In genomic region chr5:6606884-6607558, GRCh38 we compare ENCODE assay signal across 31 cellular contexts. TPM values are rescaled to one million over a fixed set of nuclear protein-coding genes. Genes with fewer than 3 reads are reported as not detected.
DNase-seq lines count a peak whose midpoint lies in the region; ATAC-seq, FAIRE-seq and TF ChIP-seq lines count a peak whose summit lies in the region.
"Had no signal": no experiment of that assay in that cellular context is flagged by ENCODE, and none has a peak within 500 bp of the region (broad histone marks: within the 10 kb centered on the region; RNA-seq: fewer than 3 reads in every experiment).

No MANE protein-coding gene starts in this region.

- H3K9me3 ChIP-seq in astrocyte (ENCODE audit: insufficient read depth, low read depth, low read length): no peaks in the 10 kb centered on the region
- H3K9me3 ChIP-seq in upper lobe of right lung: no peaks in the 10 kb centered on the region
- H3K9me3 ChIP-seq: gastroesophageal sphincter, sigmoid colon, testis, vagina had no signal

- peaks cover 42% of the 10 kb centered on the region for H4K20me1 ChIP-seq in astrocyte (ENCODE audit: insufficient read depth, low read length)

- peaks cover 18% of the 10 kb centered on the region for H3K79me2 ChIP-seq in astrocyte (ENCODE audit: insufficient read depth, low read length)

- no peak for TF ChIP-seq CTCF in astrocyte (IDR thresholded peaks at IDR 0.05; ENCODE audit: insufficient read depth, low read depth, low read length)
- no peak for TF ChIP-seq CTCF in upper lobe of right lung (IDR thresholded peaks at IDR 0.05)
- no peak for TF ChIP-seq CTCF in omental fat pad (IDR thresholded peaks at IDR 0.05)

- no peak for DNase-seq in activated T-cell treated with anti-CD3 and anti-CD28 coated beads, Interleukin-2, amount 50 U/mL, for 24 hours
- DNase-seq in activated T-cell treated with anti-CD3 and anti-CD28 coated beads, Interleukin-2, amount 50 U/mL, for 4 hours: no peak
- DNase-seq in NOMO-1 treated with DMSO at 0.1 percent for 48 hours (lab: John Stamatoyannopoulos, UW; ENCODE audit: unreplicated experiment) (peak; percentile 69), astrocyte (ENCODE audit: low read depth) (no peak), upper lobe of right lung (no peak), NCI-H524 (lab: John Stamatoyannopoulos, UW) (no peak), omental fat pad (ENCODE audit: low spot score) (no peak)
- no peak for DNase-seq in stimulated activated naive B cell treated with anti-CD40 and anti-IgM and Interleukin-4, amounts not matched to agents 10 μg/mL and 1 μg/mL and 100 μg/mL, for 72 hours
- DNase-seq: activated CD4-positive, alpha-beta T cell treated with anti-CD3 and anti-CD28 coated beads, Interleukin-2, amount 50 U/mL, for 48 hours; activated CD4-positive, CD25-positive, alpha-beta regulatory T cell; activated CD8-positive, alpha-beta memory T cell treated with anti-CD3 and anti-CD28 coated beads, Interleukin-2, amount 50 U/mL, for 48 hours; activated naive CD8-positive, alpha-beta T cell treated with anti-CD3 and anti-CD28 coated beads for 36 hours; aorta; caudate nucleus; CD8-positive, alpha-beta memory T cell; dermis blood vessel endothelial cell; hippocampal formation; mesenchymal stem cell; NCI-H1417; NCI-H2081; NCI-H2227 treated with DMSO at 0.1 percent for 48 hours; Right ventricle myocardium superior; sigmoid colon; stimulated activated CD4-positive, alpha-beta T cell treated with anti-CD3 and anti-CD28 coated beads, Interleukin-4, amount 100 ng/mL, for 24 hours; stimulated activated naive CD4-positive, alpha-beta T cell; testis had no signal

- no peaks in the 10 kb centered on the region for H3K9me3 Mint-ChIP-seq in activated T-cell treated with anti-CD3 and anti-CD28 coated beads, Interleukin-2, amount 50 U/mL, for 24 hours
- no peaks in the 10 kb centered on the region for H3K9me3 Mint-ChIP-seq in activated T-cell treated with anti-CD3 and anti-CD28 coated beads, Interleukin-2, amount 50 U/mL, for 4 hours
- no peaks in the 10 kb centered on the region for H3K9me3 Mint-ChIP-seq in astrocyte (ENCODE audit: unreplicated experiment)
- H3K9me3 Mint-ChIP-seq in stimulated activated naive B cell treated with anti-CD40 and anti-IgM and Interleukin-4, amounts not matched to agents 10 μg/mL and 1 μg/mL and 100 μg/mL, for 72 hours: no peaks in the 10 kb centered on the region
- H3K9me3 Mint-ChIP-seq: activated naive CD8-positive, alpha-beta T cell treated with anti-CD3 and anti-CD28 coated beads for 36 hours; CD8-positive, alpha-beta memory T cell had no signal

- H3K4me2 ChIP-seq in astrocyte (ENCODE audit: low read length): no peak overlapping the region

- no peak for ATAC-seq in activated T-cell treated with anti-CD3 and anti-CD28 coated beads, Interleukin-2, amount 50 U/mL, for 4 hours
- ATAC-seq in stimulated activated naive B cell treated with anti-CD40 and anti-IgM and Interleukin-4, amounts not matched to agents 10 μg/mL and 1 μg/mL and 100 μg/mL, for 72 hours (replicated peaks): no peak
- no peak for ATAC-seq in upper lobe of right lung
- no peak for ATAC-seq in omental fat pad (ENCODE audit: low FRiP score)
- ATAC-seq: gastroesophageal sphincter, left lobe of liver had no signal

- H3K4me3 Mint-ChIP-seq in activated T-cell treated with anti-CD3 and anti-CD28 coated beads, Interleukin-2, amount 50 U/mL, for 24 hours: no peak overlapping the region
- H3K4me3 Mint-ChIP-seq in activated T-cell treated with anti-CD3 and anti-CD28 coated beads, Interleukin-2, amount 50 U/mL, for 4 hours: no peak overlapping the region
- no peak overlapping the region for H3K4me3 Mint-ChIP-seq in astrocyte (ENCODE audit: unreplicated experiment)
- no peak overlapping the region for H3K4me3 Mint-ChIP-seq in stimulated activated naive B cell treated with anti-CD40 and anti-IgM and Interleukin-4, amounts not matched to agents 10 μg/mL and 1 μg/mL and 100 μg/mL, for 72 hours
- H3K4me3 Mint-ChIP-seq: activated naive CD8-positive, alpha-beta T cell treated with anti-CD3 and anti-CD28 coated beads for 36 hours; CD8-positive, alpha-beta memory T cell had no signal

- no peak overlapping the region for H3K4me3 ChIP-seq in astrocyte (ENCODE audit: insufficient read depth, low read depth, low read length)
- H3K4me3 ChIP-seq in upper lobe of right lung: no peak overlapping the region
- H3K4me3 ChIP-seq: gastroesophageal sphincter, sigmoid colon, testis, vagina had no signal

- H2AFZ ChIP-seq in astrocyte (ENCODE audit: low read depth, low read length): no peak overlapping the region

- H3K9ac ChIP-seq in astrocyte (ENCODE audit: low read length): no peak overlapping the region

- intact Hi-C loops in upper lobe of right lung (cut with DNase I): no loop called here

- H3K4me1 Mint-ChIP-seq in activated T-cell treated with anti-CD3 and anti-CD28 coated beads, Interleukin-2, amount 50 U/mL, for 24 hours (ENCODE audit: low read depth): no peaks in the 10 kb centered on the region
- no peaks in the 10 kb centered on the region for H3K4me1 Mint-ChIP-seq in activated T-cell treated with anti-CD3 and anti-CD28 coated beads, Interleukin-2, amount 50 U/mL, for 4 hours (ENCODE audit: low read depth)
- H3K4me1 Mint-ChIP-seq in astrocyte (ENCODE audit: low read depth, unreplicated experiment): no peaks in the 10 kb centered on the region
- H3K4me1 Mint-ChIP-seq in stimulated activated naive B cell treated with anti-CD40 and anti-IgM and Interleukin-4, amounts not matched to agents 10 μg/mL and 1 μg/mL and 100 μg/mL, for 72 hours: peaks cover 0 to 2% of the 10 kb centered on the region in 2 donors
- H3K4me1 Mint-ChIP-seq: activated naive CD8-positive, alpha-beta T cell treated with anti-CD3 and anti-CD28 coated beads for 36 hours; CD8-positive, alpha-beta memory T cell had no signal

- peaks cover 85% of the 10 kb centered on the region for H3K36me3 ChIP-seq in astrocyte (ENCODE audit: insufficient read depth, low read length)
- H3K36me3 ChIP-seq in upper lobe of right lung: peaks cover 97% of the 10 kb centered on the region

- no peaks in the 10 kb centered on the region for H3K27me3 Mint-ChIP-seq in activated T-cell treated with anti-CD3 and anti-CD28 coated beads, Interleukin-2, amount 50 U/mL, for 24 hours
- no peaks in the 10 kb centered on the region for H3K27me3 Mint-ChIP-seq in activated T-cell treated with anti-CD3 and anti-CD28 coated beads, Interleukin-2, amount 50 U/mL, for 4 hours (ENCODE audit: low read depth)
- H3K27me3 Mint-ChIP-seq in astrocyte (ENCODE audit: low read depth, unreplicated experiment): no peaks in the 10 kb centered on the region
- no peaks in the 10 kb centered on the region for H3K27me3 Mint-ChIP-seq in stimulated activated naive B cell treated with anti-CD40 and anti-IgM and Interleukin-4, amounts not matched to agents 10 μg/mL and 1 μg/mL and 100 μg/mL, for 72 hours
- H3K27me3 Mint-ChIP-seq: activated naive CD8-positive, alpha-beta T cell treated with anti-CD3 and anti-CD28 coated beads for 36 hours; CD8-positive, alpha-beta memory T cell; progenitor cell of endocrine pancreas had no signal

- H3K27ac ChIP-seq in astrocyte (ENCODE audit: low read depth, low read length): no peak overlapping the region
- no peak overlapping the region for H3K27ac ChIP-seq in upper lobe of right lung
- H3K27ac ChIP-seq: gastroesophageal sphincter, sigmoid colon, testis, vagina had no signal

- H3K4me1 ChIP-seq in astrocyte (ENCODE audit: insufficient read depth, low read length) (no peaks in the 10 kb centered on the region), upper lobe of right lung (no peaks in the 10 kb centered on the region)
- H3K4me1 ChIP-seq: gastroesophageal sphincter, sigmoid colon, testis, vagina had no signal

- peaks cover 100% of the 10 kb centered on the region for H3K36me3 Mint-ChIP-seq in activated T-cell treated with anti-CD3 and anti-CD28 coated beads, Interleukin-2, amount 50 U/mL, for 24 hours (ENCODE audit: low read depth)
- H3K36me3 Mint-ChIP-seq in activated T-cell treated with anti-CD3 and anti-CD28 coated beads, Interleukin-2, amount 50 U/mL, for 4 hours (ENCODE audit: insufficient read depth): peaks cover 66% of the 10 kb centered on the region
- H3K36me3 Mint-ChIP-seq in astrocyte (ENCODE audit: low read depth, unreplicated experiment): peaks cover 41% of the 10 kb centered on the region
- H3K36me3 Mint-ChIP-seq in stimulated activated naive B cell treated with anti-CD40 and anti-IgM and Interleukin-4, amounts not matched to agents 10 μg/mL and 1 μg/mL and 100 μg/mL, for 72 hours: peaks cover 51 to 53% of the 10 kb centered on the region in 2 donors

- H3K27ac Mint-ChIP-seq in activated T-cell treated with anti-CD3 and anti-CD28 coated beads, Interleukin-2, amount 50 U/mL, for 24 hours: peak overlapping the region; percentile 61
- peak overlapping the region; percentile 69 for H3K27ac Mint-ChIP-seq in astrocyte (ENCODE audit: unreplicated experiment)
- H3K27ac Mint-ChIP-seq in stimulated activated naive B cell treated with anti-CD40 and anti-IgM and Interleukin-4, amounts not matched to agents 10 μg/mL and 1 μg/mL and 100 μg/mL, for 72 hours: peak overlapping the region; percentile 20
- H3K27ac Mint-ChIP-seq: activated naive CD8-positive, alpha-beta T cell treated with anti-CD3 and anti-CD28 coated beads for 36 hours; CD8-positive, alpha-beta memory T cell; progenitor cell of endocrine pancreas had no signal

- no peak for FAIRE-seq in astrocyte (lab: Jason Lieb, UNC)
- FAIRE-seq: H54 had no signal

- H3K27me3 ChIP-seq in astrocyte (ENCODE audit: insufficient read depth, low read length): no peaks in the 10 kb centered on the region
- H3K27me3 ChIP-seq in upper lobe of right lung: no peaks in the 10 kb centered on the region
- H3K27me3 ChIP-seq: gastroesophageal sphincter, sigmoid colon, testis, vagina had no signal

RNA-seq across cellular contexts. Expression of gene NSUN2, which starts 25.8 kb away (rescaled TPM):
- total RNA-seq in activated T-cell treated with anti-CD3 and anti-CD28 coated beads, Interleukin-2, amount 50 U/mL, for 4 hours: 100 to 1,000 TPM; 160 to 175 (median 165) TPM
- total RNA-seq in astrocyte (71.5 and 78.8 TPM in 2 replicates), upper lobe of right lung (46.4 TPM), omental fat pad (100 to 1,000 TPM in 1 of 4 donors, 10 to 100 TPM in 3; 38.5 to 100 (median 40.4) TPM)

RNA-seq across cellular contexts. Expression of gene SRD5A1, which starts 26.2 kb away (rescaled TPM):
- 1 to 10 TPM; 7.1 to 9.6 (median 8.8) TPM for total RNA-seq in activated T-cell treated with anti-CD3 and anti-CD28 coated beads, Interleukin-2, amount 50 U/mL, for 4 hours
- total RNA-seq in astrocyte (27.6 and 30.6 TPM in 2 replicates), upper lobe of right lung (8.0 TPM), omental fat pad (1 to 10 TPM; 2.3 to 6.7 (median 6.0) TPM)
